Comparison of ENCODE assay signal across 10 cellular contexts in the genomic region with DNA sequence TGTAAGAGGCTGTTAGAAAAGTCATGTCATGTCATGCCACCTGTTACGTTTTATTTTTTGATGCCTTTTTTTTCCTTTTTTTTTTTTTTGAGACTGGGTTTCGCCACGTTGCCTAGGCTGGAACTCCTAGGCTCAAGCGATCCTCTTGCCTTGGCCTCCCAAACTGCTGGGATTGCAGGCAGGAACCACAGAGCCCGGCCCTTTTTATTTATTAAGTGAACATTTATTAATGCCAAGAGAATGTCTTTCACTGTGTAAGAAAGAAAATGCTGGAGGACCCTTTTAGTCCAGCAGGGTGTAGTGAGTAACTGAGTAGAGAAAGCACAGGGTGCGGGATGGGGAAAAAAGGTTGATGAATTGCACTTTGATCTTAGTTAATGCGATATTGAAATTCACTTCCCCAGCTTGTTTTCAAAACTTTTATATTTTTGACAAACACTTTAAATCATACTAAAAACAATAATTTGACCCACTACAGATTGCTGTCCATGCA. TPM values are rescaled to one million over a fixed set of nuclear protein-coding genes. Genes with fewer than 3 reads are reported as not detected.
DNase-seq lines count a peak whose midpoint lies in the region; ATAC-seq and TF ChIP-seq lines count a peak whose summit lies in the region.
"Had no signal": no experiment of that assay in that cellular context is flagged by ENCODE, and none has a peak within 500 bp of the region (broad histone marks: within the 10 kb centered on the region; RNA-seq: fewer than 3 reads in every experiment).

No MANE protein-coding gene starts in this region.

- no peak for TF ChIP-seq EP300 in sigmoid colon (IDR thresholded peaks at IDR 0.05)

- H3K36me3 ChIP-seq in thymus (ENCODE audit: control insufficient read depth, insufficient read depth) (no peaks in the 10 kb centered on the region), sigmoid colon (peaks cover 0 to 14% (median 0%) of the 10 kb centered on the region in 4 donors)

- DNase-seq in activated CD4-positive, alpha-beta T cell treated with anti-CD3 and anti-CD28 coated beads, Interleukin-2, amount 10 ng/mL, durations not matched to agents 7 days and 5 days, result no peak
- no peak for DNase-seq in activated CD4-positive, alpha-beta T cell treated with anti-CD3 and anti-CD28 coated beads for 1 hour
- DNase-seq in RPMI8226 (peak; percentile 72), fibroblast of villous mesenchyme (ENCODE audit: low read depth) (no peak), sigmoid colon (no peak), HCEC 1CT (no peak)
- DNase-seq: NCI-H510A had no signal

- H3K27me3 Mint-ChIP-seq in activated CD4-positive, alpha-beta T cell treated with anti-CD3 and anti-CD28 coated beads, Interleukin-2, amount 10 ng/mL, durations not matched to agents 7 days and 5 days, result no peaks in the 10 kb centered on the region

- POLR2A ChIA-PET in activated CD4-positive, alpha-beta T cell treated with anti-CD3 and anti-CD28 coated beads, Interleukin-2, amount 10 ng/mL, durations not matched to agents 7 days and 5 days (lab: Charles Lee), result no interaction called here

- H3K9me3 Mint-ChIP-seq in activated CD4-positive, alpha-beta T cell treated with anti-CD3 and anti-CD28 coated beads, Interleukin-2, amount 10 ng/mL, durations not matched to agents 7 days and 5 days, result no peaks in the 10 kb centered on the region

- no peak for ATAC-seq in GM21786 (IDR thresholded peaks at IDR 0.05; ENCODE audit: unreplicated experiment)

- peaks cover 38% of the 10 kb centered on the region for H3K4me1 Mint-ChIP-seq in activated CD4-positive, alpha-beta T cell treated with anti-CD3 and anti-CD28 coated beads, Interleukin-2, amount 10 ng/mL, durations not matched to agents 7 days and 5 days

- no peak for TF ChIP-seq POLR2A in sigmoid colon (IDR thresholded peaks at IDR 0.05)

- peaks cover 11% of the 10 kb centered on the region for H3K4me1 ChIP-seq in thymus (ENCODE audit: control insufficient read depth, insufficient read depth, low read length)
- peaks cover 0 to 35% (median 34%) of the 10 kb centered on the region in 4 donors for H3K4me1 ChIP-seq in sigmoid colon

- H3K27ac Mint-ChIP-seq in activated CD4-positive, alpha-beta T cell treated with anti-CD3 and anti-CD28 coated beads, Interleukin-2, amount 10 ng/mL, durations not matched to agents 7 days and 5 days, result peak overlapping the region; percentile 87

- no peak overlapping the region for H3K4me3 ChIP-seq in fibroblast of villous mesenchyme (ENCODE audit: low read depth, low read length)
- peak overlapping the region; percentile 68 for H3K4me3 ChIP-seq in thymus (ENCODE audit: low read length)
- H3K4me3 ChIP-seq in sigmoid colon, result no peak overlapping the region

- intact Hi-C loops in sigmoid colon (cut with DNase I), result no loop called here

- CTCF ChIA-PET in activated CD4-positive, alpha-beta T cell treated with anti-CD3 and anti-CD28 coated beads, Interleukin-2, amount 10 ng/mL, durations not matched to agents 7 days and 5 days (lab: Charles Lee), result interaction anchor here (0.6 to 6.8 kb wide), 6 partner anchors 11 to 449 kb away, joined by 3 to 52 read pairs (median 5); partner anchors contain the start of genes CHEK2 and HSCB

- TF ChIP-seq CTCF in fibroblast of villous mesenchyme (IDR thresholded peaks at IDR 0.05; ENCODE audit: insufficient read depth, low read depth, low read length) (peak; percentile 17), sigmoid colon (IDR thresholded peaks at IDR 0.05) (peak in 1 of 4 experiments; percentile 11)

- peak overlapping the region; percentile 95 for H3K4me3 Mint-ChIP-seq in activated CD4-positive, alpha-beta T cell treated with anti-CD3 and anti-CD28 coated beads, Interleukin-2, amount 10 ng/mL, durations not matched to agents 7 days and 5 days

- H3K9me3 ChIP-seq in thymus (ENCODE audit: control insufficient read depth) (no peaks in the 10 kb centered on the region), sigmoid colon (no peaks in the 10 kb centered on the region)
- H3K9me3 ChIP-seq: HAP-1 had no signal

- 12% methylated on average over 7 of the region's 7 CpGs for WGBS in thymus
- 39 to 52% methylated on average over 7 of the region's 7 CpGs for WGBS in sigmoid colon, 2 donors

- peaks cover 47% of the 10 kb centered on the region for H3K36me3 Mint-ChIP-seq in activated CD4-positive, alpha-beta T cell treated with anti-CD3 and anti-CD28 coated beads, Interleukin-2, amount 10 ng/mL, durations not matched to agents 7 days and 5 days (ENCODE audit: low read depth)

- H3K27me3 ChIP-seq in thymus (ENCODE audit: control insufficient read depth, insufficient read depth) (no peaks in the 10 kb centered on the region), sigmoid colon (no peaks in the 10 kb centered on the region)

- H3K27ac ChIP-seq in thymus (ENCODE audit: low read depth) (peak overlapping the region; percentile 61), sigmoid colon (peak overlapping the region in 2 of 4 donors; percentile 99 to 100)

RNA-seq across cellular contexts. Expression of gene XBP1, which starts 2.3 kb away (rescaled TPM):
- 100 to 1,000 TPM; 159 to 184 TPM for total RNA-seq in activated CD4-positive, alpha-beta T cell treated with anti-CD3 and anti-CD28 coated beads, Interleukin-2, amount 10 ng/mL, durations not matched to agents 7 days and 5 days
- 219 and 247 TPM in 2 replicates for total RNA-seq in fibroblast of villous mesenchyme
- 113 TPM for polyA plus RNA-seq in thymus
- total RNA-seq in sigmoid colon, result 100 to 1,000 TPM in 2 of 4 donors, 10 to 100 TPM in 2; 76.7 to 126 (median 106) TPM
- polyA plus RNA-seq in sigmoid colon, result 100 to 1,000 TPM in 2 of 3 donors, 10 to 100 TPM in 1; 87.6 to 134 (median 106) TPM

RNA-seq across cellular contexts. Expression of gene CCDC117, which starts 30.1 kb away (rescaled TPM):
- 10 to 100 TPM; 30.2 to 31.9 TPM for total RNA-seq in activated CD4-positive, alpha-beta T cell treated with anti-CD3 and anti-CD28 coated beads, Interleukin-2, amount 10 ng/mL, durations not matched to agents 7 days and 5 days
- total RNA-seq in fibroblast of villous mesenchyme (21.6 and 34.5 TPM in 2 replicates), sigmoid colon (10 to 100 TPM; 23.9 to 33.2 (median 29.8) TPM)
- polyA plus RNA-seq in thymus (18.8 TPM), sigmoid colon (10 to 100 TPM in 1 of 3 donors, 1 to 10 TPM in 2; 9.6 to 10.4 (median 9.6) TPM)
